ENCODE assay signal across 1 cellular context in the genomic region with DNA sequence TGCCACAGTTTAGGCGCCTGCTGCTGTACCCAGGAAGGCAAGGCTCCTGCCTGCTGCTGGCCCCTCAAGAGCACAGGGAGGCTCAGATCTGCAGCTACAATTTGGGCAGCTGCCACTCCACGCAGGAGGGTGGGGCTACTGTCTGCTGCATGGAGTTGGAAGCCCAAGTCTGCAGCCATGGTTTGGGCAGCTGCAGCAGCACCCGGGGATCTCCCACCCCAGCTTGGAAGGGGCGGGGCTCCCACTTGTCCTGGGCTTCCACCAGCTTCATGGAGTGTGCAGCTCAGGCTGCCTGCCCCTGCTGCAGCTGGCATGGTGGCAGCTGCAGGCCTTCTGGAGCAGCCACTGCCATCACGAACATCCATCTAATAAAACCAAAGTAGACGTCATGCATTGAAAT.
TF ChIP-seq lines count a peak whose summit lies in the region.

No MANE protein-coding gene starts in this region.

TF ChIP-seq in H1, 55 proteins besides CTCF, POLR2A, EP300 and RAD21:
- TF ChIP-seq TBP (IDR thresholded peaks at IDR 0.05; ENCODE audit: low read depth, low read length): no peak
- TF ChIP-seq ASH2L (IDR thresholded peaks at IDR 0.05; ENCODE audit: low read length): no peak
- no peak for TF ChIP-seq CHD1 (IDR thresholded peaks at IDR 0.05; ENCODE audit: low read depth, low read length)
- no peak for TF ChIP-seq SIRT6 (IDR thresholded peaks at IDR 0.05; ENCODE audit: low read length)
- no peak for TF ChIP-seq SP2 (IDR thresholded peaks at IDR 0.05; ENCODE audit: low read length)
- TF ChIP-seq CTBP2 (IDR thresholded peaks at IDR 0.05; ENCODE audit: borderline replicate concordance, insufficient read depth, insufficient read length, low read length): no peak
- TF ChIP-seq YY1 (IDR thresholded peaks at IDR 0.05; ENCODE audit: low read depth, low read length): no peak
- no peak for TF ChIP-seq HDAC6 (IDR thresholded peaks at IDR 0.05; ENCODE audit: low read depth, low read length)
- no peak for TF ChIP-seq ZNF274 (IDR thresholded peaks at IDR 0.05; ENCODE audit: borderline replicate concordance, extremely low read depth, low read length)
- TF ChIP-seq TCF12 (IDR thresholded peaks at IDR 0.05; ENCODE audit: low read depth, low read length): no peak
- no peak for TF ChIP-seq FOSL1 (IDR thresholded peaks at IDR 0.05; ENCODE audit: insufficient read depth, low read depth, low read length)
